8 cellular contexts compared by ENCODE assay signal in genomic region chr2:73111300-73112025, GRCh38. TPM values are rescaled to one million over a fixed set of nuclear protein-coding genes. Genes with fewer than 3 reads are reported as not detected.
DNase-seq lines count a peak whose midpoint lies in the region; ATAC-seq and TF ChIP-seq lines count a peak whose summit lies in the region.

No MANE protein-coding gene starts in this region.

- CTCF ChIA-PET in CD4-positive, alpha-beta memory T cell (lab: Charles Lee; ENCODE audit: partially characterized antibody), result interaction anchor here (1.0 to 3.6 kb wide), 5 partner anchors 9 to 101 kb away, joined by 3 to 19 read pairs (median 4); no protein-coding TSS in a partner anchor

- peak overlapping the region; percentile 49 for H3K27ac ChIP-seq in CD4-positive, alpha-beta memory T cell (ENCODE audit: low read depth, low read length)

- TF ChIP-seq CTCF in progenitor cell of endocrine pancreas (IDR thresholded peaks at IDR 0.05; ENCODE audit: unreplicated experiment), result no peak

- ATAC-seq in left cardiac atrium (peak; percentile 21 to 40), GM18870 (IDR thresholded peaks at IDR 0.05; ENCODE audit: unreplicated experiment) (no peak)

- H3K4me1 Mint-ChIP-seq in CD4-positive, alpha-beta memory T cell, result peaks cover 25 to 56% (median 39%) of the 10 kb centered on the region in 4 donors
- peaks cover 28% of the 10 kb centered on the region for H3K4me1 Mint-ChIP-seq in activated T-helper 2 cell treated with anti-CD3 and anti-CD28 coated beads, Interferon-gamma antibody, Interleukin-2, Interleukin-4, amounts not matched to agents 10 μg/mL and 5 μg/mL and 100 μg/mL, durations not matched to agents 14 hours and 24 hours and 36 hours (ENCODE audit: low read depth)
- peaks cover 20% of the 10 kb centered on the region for H3K4me1 Mint-ChIP-seq in progenitor cell of endocrine pancreas (ENCODE audit: low read depth)

- peak overlapping the region; percentile 81 to 90 (median 85) for H3K27ac Mint-ChIP-seq in CD4-positive, alpha-beta memory T cell
- peak overlapping the region; percentile 46 for H3K27ac Mint-ChIP-seq in activated T-helper 2 cell treated with anti-CD3 and anti-CD28 coated beads, Interferon-gamma antibody, Interleukin-2, Interleukin-4, amounts not matched to agents 10 μg/mL and 5 μg/mL and 100 μg/mL, durations not matched to agents 14 hours and 24 hours and 36 hours
- peak overlapping the region; percentile 94 for H3K27ac Mint-ChIP-seq in progenitor cell of endocrine pancreas

- POLR2A ChIA-PET in CD4-positive, alpha-beta memory T cell (lab: Charles Lee; ENCODE audit: partially characterized antibody), result interaction anchor here (1.1 to 1.2 kb wide), 2 partner anchors 40 to 66 kb away, joined by 3 to 8 read pairs; partner anchors contain the start of gene SFXN5

- no peaks in the 10 kb centered on the region for H3K36me3 ChIP-seq in CD4-positive, alpha-beta memory T cell (ENCODE audit: insufficient read depth, low read length)

- H3K9me3 ChIP-seq in CD4-positive, alpha-beta memory T cell (ENCODE audit: control insufficient read depth in 1 of 2, low read length in 2 of 2), result no peaks in the 10 kb centered on the region

- no peaks in the 10 kb centered on the region for H3K36me3 Mint-ChIP-seq in CD4-positive, alpha-beta memory T cell
- no peaks in the 10 kb centered on the region for H3K36me3 Mint-ChIP-seq in activated T-helper 2 cell treated with anti-CD3 and anti-CD28 coated beads, Interferon-gamma antibody, Interleukin-2, Interleukin-4, amounts not matched to agents 10 μg/mL and 5 μg/mL and 100 μg/mL, durations not matched to agents 14 hours and 24 hours and 36 hours (ENCODE audit: low read depth)
- H3K36me3 Mint-ChIP-seq in progenitor cell of endocrine pancreas (ENCODE audit: insufficient read depth), result no peaks in the 10 kb centered on the region

- no peaks in the 10 kb centered on the region for H3K9me3 Mint-ChIP-seq in CD4-positive, alpha-beta memory T cell
- no peaks in the 10 kb centered on the region for H3K9me3 Mint-ChIP-seq in activated T-helper 2 cell treated with anti-CD3 and anti-CD28 coated beads, Interferon-gamma antibody, Interleukin-2, Interleukin-4, amounts not matched to agents 10 μg/mL and 5 μg/mL and 100 μg/mL, durations not matched to agents 14 hours and 24 hours and 36 hours
- no peaks in the 10 kb centered on the region for H3K9me3 Mint-ChIP-seq in progenitor cell of endocrine pancreas (ENCODE audit: low read depth)

- no peaks in the 10 kb centered on the region for H3K27me3 ChIP-seq in CD4-positive, alpha-beta memory T cell (ENCODE audit: insufficient read depth, low read length)

- intact Hi-C loops in CD4-positive, alpha-beta memory T cell (cut with micrococcal nuclease), result no loop called here
- intact Hi-C loops in activated T-helper 2 cell treated with anti-CD3 and anti-CD28 coated beads, Interferon-gamma antibody, Interleukin-2, Interleukin-4, amounts not matched to agents 10 μg/mL and 5 μg/mL and 100 μg/mL, durations not matched to agents 14 hours and 24 hours and 36 hours (cut with micrococcal nuclease), result loop anchor here (2.0 kb wide), 1 partner anchor 41 kb away; the partner anchor contains the start of gene SFXN5
- intact Hi-C loops in left cardiac atrium (cut with DNase I), result loop anchor here in 1 of 2 donors (2.0 kb wide), 1 partner anchor 41 kb away; the partner anchor contains the start of gene SFXN5

- H3K4me3 ChIP-seq in CD4-positive, alpha-beta memory T cell (ENCODE audit: low read length in 2 of 2), result peak overlapping the region in 1 of 2 donors; percentile 65

- peaks cover 45% of the 10 kb centered on the region for H3K4me1 ChIP-seq in CD4-positive, alpha-beta memory T cell (ENCODE audit: insufficient read depth, low read length)

- H3K27me3 Mint-ChIP-seq in CD4-positive, alpha-beta memory T cell, result no peaks in the 10 kb centered on the region
- peaks cover 16% of the 10 kb centered on the region for H3K27me3 Mint-ChIP-seq in activated T-helper 2 cell treated with anti-CD3 and anti-CD28 coated beads, Interferon-gamma antibody, Interleukin-2, Interleukin-4, amounts not matched to agents 10 μg/mL and 5 μg/mL and 100 μg/mL, durations not matched to agents 14 hours and 24 hours and 36 hours (ENCODE audit: low read depth)
- no peaks in the 10 kb centered on the region for H3K27me3 Mint-ChIP-seq in progenitor cell of endocrine pancreas

- in situ Hi-C loops in KBM-7 (cut with MboI; ENCODE audit: low pct_unique_long_range_greater_than_20kb, low sequenced_read_pairs), result no loop called here

- peak overlapping the region; percentile 84 to 91 (median 89) for H3K4me3 Mint-ChIP-seq in CD4-positive, alpha-beta memory T cell
- H3K4me3 Mint-ChIP-seq in activated T-helper 2 cell treated with anti-CD3 and anti-CD28 coated beads, Interferon-gamma antibody, Interleukin-2, Interleukin-4, amounts not matched to agents 10 μg/mL and 5 μg/mL and 100 μg/mL, durations not matched to agents 14 hours and 24 hours and 36 hours (ENCODE audit: low read depth), result peak overlapping the region; percentile 83
- peak overlapping the region; percentile 79 for H3K4me3 Mint-ChIP-seq in progenitor cell of endocrine pancreas (ENCODE audit: low read depth)

- peak in 2 of 5 donors; percentile 7 to 9 for DNase-seq in CD4-positive, alpha-beta memory T cell
- DNase-seq in KBM-7 (peak; percentile 67), left cardiac atrium (peak; percentile 64), progenitor cell of endocrine pancreas (ENCODE audit: low spot score, unreplicated experiment) (no peak), GM19240 (ENCODE audit: insufficient read length, low spot score) (no peak), NCI-H774 (lab: John Stamatoyannopoulos, UW) (no peak)
- DNase-seq in activated T-helper 2 cell treated with anti-CD3 and anti-CD28 coated beads, Interferon-gamma antibody, Interleukin-2, Interleukin-4, amounts not matched to agents 10 μg/mL and 5 μg/mL and 100 μg/mL, durations not matched to agents 14 hours and 24 hours and 36 hours (ENCODE audit: low spot score), result no peak

RNA-seq across cellular contexts. Expression of gene RAB11FIP5, which starts 1.3 kb away (rescaled TPM):
- 10 to 100 TPM; 10.9 to 12.8 TPM for total RNA-seq in CD4-positive, alpha-beta memory T cell
- polyA plus RNA-seq in CD4-positive, alpha-beta memory T cell, result 10 to 100 TPM in 1 of 2 donors, 1 to 10 TPM in 1; 6.4 to 11.6 TPM
- total RNA-seq in activated T-helper 2 cell treated with anti-CD3 and anti-CD28 coated beads, Interferon-gamma antibody, Interleukin-2, Interleukin-4, amounts not matched to agents 10 μg/mL and 5 μg/mL and 100 μg/mL, durations not matched to agents 14 hours and 24 hours and 36 hours, result 10.7 and 11.7 TPM in 2 replicates
- total RNA-seq in left cardiac atrium, result 10 to 100 TPM; 21.7 to 31.8 TPM
- 22.0 and 23.5 TPM in 2 replicates for total RNA-seq in progenitor cell of endocrine pancreas

RNA-seq across cellular contexts. Expression of gene SFXN5, which starts 40.0 kb away (rescaled TPM):
- total RNA-seq in CD4-positive, alpha-beta memory T cell, result 10 to 100 TPM in 1 of 2 experiments, 1 to 10 TPM in 1; 6.5 to 10.0 TPM
- 1 to 10 TPM in 1 of 2 donors, under 1 TPM in 1; 0.95 to 1.7 TPM for polyA plus RNA-seq in CD4-positive, alpha-beta memory T cell
- total RNA-seq in activated T-helper 2 cell treated with anti-CD3 and anti-CD28 coated beads, Interferon-gamma antibody, Interleukin-2, Interleukin-4, amounts not matched to agents 10 μg/mL and 5 μg/mL and 100 μg/mL, durations not matched to agents 14 hours and 24 hours and 36 hours, result 18.4 and 18.5 TPM in 2 replicates
- total RNA-seq in left cardiac atrium (10 to 100 TPM in 1 of 2 donors, 1 to 10 TPM in 1; 9.0 to 10.5 TPM), progenitor cell of endocrine pancreas (33.1 and 36.0 TPM in 2 replicates)

Comparison
In these comparisons a context has a peak if more than half of its experiments do, and no peak if none do; other contexts are left out.
1. DNase-seq: peak in KBM-7 (single experiment) and left cardiac atrium (single experiment); none in activated T-helper 2 cell treated with anti-CD3 and anti-CD28 coated beads, Interferon-gamma antibody, Interleukin-2, Interleukin-4, amounts not matched to agents 10 μg/mL and 5 μg/mL and 100 μg/mL, durations not matched to agents 14 hours and 24 hours and 36 hours (single experiment), progenitor cell of endocrine pancreas (single experiment), GM19240 (single experiment) and NCI-H774 (single experiment).
2. Peak in every context shown above with its lines, with median percentiles within 50 percentile points of each other: H3K27ac Mint-ChIP-seq and H3K4me3 Mint-ChIP-seq.